16 cellular contexts compared by ENCODE assay signal in genomic region chr2:136308621-136309020, GRCh38.
DNase-seq lines count a peak whose midpoint lies in the region; ATAC-seq and TF ChIP-seq lines count a peak whose summit lies in the region.
"Had no signal": no experiment of that assay in that cellular context is flagged by ENCODE, and none has a peak within 500 bp of the region (broad histone marks: within the 10 kb centered on the region; RNA-seq: fewer than 3 reads in every experiment).

No MANE protein-coding gene starts in this region.

- H3K27me3 Mint-ChIP-seq in IgD-negative memory B cell (peaks cover 17% of the 10 kb centered on the region), brain (no peaks in the 10 kb centered on the region), neural crest cell (ENCODE audit: low read depth) (no peaks in the 10 kb centered on the region)

- peak overlapping the region in 2 of 3 donors; percentile 67 to 73 for H3K27ac Mint-ChIP-seq in IgD-negative memory B cell
- peak overlapping the region; percentile 24 to 79 (median 69) for H3K27ac Mint-ChIP-seq in brain
- H3K27ac Mint-ChIP-seq in neural crest cell (ENCODE audit: unreplicated experiment), result peak overlapping the region; percentile 75

- H3K36me3 Mint-ChIP-seq in IgD-negative memory B cell (peaks cover 2% of the 10 kb centered on the region), brain (no peaks in the 10 kb centered on the region), neural crest cell (ENCODE audit: low read depth) (no peaks in the 10 kb centered on the region)
- H3K36me3 Mint-ChIP-seq: CD14-positive monocyte had no signal

- TF ChIP-seq CTCF in brain (conservative IDR thresholded peaks at IDR 0.05) (no peak), neural crest cell (conservative IDR thresholded peaks at IDR 0.05) (no peak)

- H3K4me1 Mint-ChIP-seq in IgD-negative memory B cell (peaks cover 14 to 24% (median 21%) of the 10 kb centered on the region in 3 donors), brain (peaks cover 46% of the 10 kb centered on the region), neural crest cell (peaks cover 32% of the 10 kb centered on the region)

- no peak for ATAC-seq in HG03135 (IDR thresholded peaks at IDR 0.05; ENCODE audit: unreplicated experiment)
- ATAC-seq in GM18861 (IDR thresholded peaks at IDR 0.05; ENCODE audit: unreplicated experiment), result no peak
- ATAC-seq: GM12878 had no signal

- DNase-seq in NCI-H2029 (lab: John Stamatoyannopoulos, UW) (peak; percentile 13), NCI-H2029 treated with DMSO at 0.1 percent for 48 hours (lab: John Stamatoyannopoulos, UW) (no peak), neural crest cell (ENCODE audit: low read depth, low spot score) (no peak), activated gamma-delta T cell (lab: John Stamatoyannopoulos, UW) (no peak)
- DNase-seq: 8988T, KBM-7, NCI-H1417 treated with DMSO at 0.1 percent for 48 hours, NCI-H1930, NCI-H510A treated with DMSO at 0.1 percent for 48 hours, PC-9 had no signal

- H3K9me3 Mint-ChIP-seq in IgD-negative memory B cell, result peaks cover 0 to 3% (median 0%) of the 10 kb centered on the region in 3 donors
- peaks cover 0 to 4% (median 0%) of the 10 kb centered on the region in 5 experiments for H3K9me3 Mint-ChIP-seq in brain
- peaks cover 4% of the 10 kb centered on the region for H3K9me3 Mint-ChIP-seq in neural crest cell
- H3K9me3 Mint-ChIP-seq: CD14-positive monocyte had no signal

- H3K4me3 Mint-ChIP-seq in IgD-negative memory B cell, result no peak overlapping the region
- no peak overlapping the region for H3K4me3 Mint-ChIP-seq in brain
- no peak overlapping the region for H3K4me3 Mint-ChIP-seq in neural crest cell
- H3K4me3 Mint-ChIP-seq: CD14-positive monocyte had no signal
